In genomic region chr15:63487076-63487757, GRCh38 we compare ENCODE assay signal across 1 cellular context.
TF ChIP-seq lines count a peak whose summit lies in the region.

No MANE protein-coding gene starts in this region.

TF ChIP-seq in HepG2, 621 proteins besides CTCF, POLR2A, EP300 and RAD21 (continued from another document and continues in another):
- TF ChIP-seq HNF1B (CRISPR knock-in tag; IDR thresholded peaks at IDR 0.05), result 0 out of 2 replicates have a peak, but pooled peaks have one; percentile 20
- no peak for TF ChIP-seq ZC3H13 (CRISPR knock-in tag; IDR thresholded peaks at IDR 0.05)
- no peak for TF ChIP-seq THRA (CRISPR knock-in tag; IDR thresholded peaks at IDR 0.05; ENCODE audit: borderline replicate concordance)
- TF ChIP-seq HHEX (CRISPR knock-in tag; IDR thresholded peaks at IDR 0.05), result no peak
- no peak for TF ChIP-seq ZNF407 (CRISPR knock-in tag; IDR thresholded peaks at IDR 0.05; ENCODE audit: not compliant biosample characterization)
- TF ChIP-seq ZSCAN12 (CRISPR knock-in tag; IDR thresholded peaks at IDR 0.05), result peak; percentile 70; the same call in 1 of the 2 replicates
- TF ChIP-seq ZMYM3 (CRISPR knock-in tag; IDR thresholded peaks at IDR 0.05), result peak; percentile 30; the same call in 1 of the 2 replicates
- 0 out of 2 replicates have a peak, but pooled peaks have one; percentile 31 for TF ChIP-seq PHF20 (CRISPR knock-in tag; IDR thresholded peaks at IDR 0.05)
- TF ChIP-seq GATAD1 (CRISPR knock-in tag; IDR thresholded peaks at IDR 0.05), result no peak
- TF ChIP-seq ZNF740 (CRISPR knock-in tag; IDR thresholded peaks at IDR 0.05), result no peak
- TF ChIP-seq NFE2L1 (CRISPR knock-in tag; IDR thresholded peaks at IDR 0.05; ENCODE audit: borderline replicate concordance), result no peak
- TF ChIP-seq TGIF2 (CRISPR knock-in tag; IDR thresholded peaks at IDR 0.05), result 0 out of 2 replicates have a peak, but pooled peaks have one; percentile 30
- 0 out of 2 replicates have a peak, but pooled peaks have one; percentile 41 for TF ChIP-seq KAT8 (CRISPR knock-in tag; IDR thresholded peaks at IDR 0.05)
- 0 out of 2 replicates have a peak, but pooled peaks have one; percentile 25 for TF ChIP-seq ZNF121 (CRISPR knock-in tag; IDR thresholded peaks at IDR 0.05)
- TF ChIP-seq MYC (CRISPR knock-in tag; IDR thresholded peaks at IDR 0.05; ENCODE audit: borderline replicate concordance), result peak; percentile 42; the same call in 1 of the 2 replicates
- peak; percentile 24; the same call in 1 of the 2 replicates for TF ChIP-seq DMAP1 (CRISPR knock-in tag; IDR thresholded peaks at IDR 0.05)
- no peak for TF ChIP-seq SNAI1 (CRISPR knock-in tag; IDR thresholded peaks at IDR 0.05; ENCODE audit: borderline replicate concordance)
- TF ChIP-seq FOSL2 (CRISPR knock-in tag; IDR thresholded peaks at IDR 0.05), result peak; percentile 65
- TF ChIP-seq HMGXB4 (CRISPR knock-in tag; IDR thresholded peaks at IDR 0.05; ENCODE audit: borderline replicate concordance in 1 of 2, low read depth in 1 of 2), result peak; percentile 68 to 90
- TF ChIP-seq ZNF263 (CRISPR knock-in tag; IDR thresholded peaks at IDR 0.05), result 0 out of 2 replicates have a peak, but pooled peaks have one; percentile 35
- no peak for TF ChIP-seq ZXDC (CRISPR knock-in tag; IDR thresholded peaks at IDR 0.05)
- 0 out of 2 replicates have a peak, but pooled peaks have one; percentile 27 for TF ChIP-seq HDAC1 (CRISPR knock-in tag; IDR thresholded peaks at IDR 0.05)
- TF ChIP-seq, protein P1, sequence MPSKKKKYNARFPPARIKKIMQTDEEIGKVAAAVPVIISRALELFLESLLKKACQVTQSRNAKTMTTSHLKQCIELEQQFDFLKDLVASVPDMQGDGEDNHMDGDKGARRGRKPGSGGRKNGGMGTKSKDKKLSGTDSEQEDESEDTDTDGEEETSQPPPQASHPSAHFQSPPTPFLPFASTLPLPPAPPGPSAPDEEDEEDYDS (CRISPR knock-in tag; IDR thresholded peaks at IDR 0.05), result no peak
- TF ChIP-seq, protein P2, sequence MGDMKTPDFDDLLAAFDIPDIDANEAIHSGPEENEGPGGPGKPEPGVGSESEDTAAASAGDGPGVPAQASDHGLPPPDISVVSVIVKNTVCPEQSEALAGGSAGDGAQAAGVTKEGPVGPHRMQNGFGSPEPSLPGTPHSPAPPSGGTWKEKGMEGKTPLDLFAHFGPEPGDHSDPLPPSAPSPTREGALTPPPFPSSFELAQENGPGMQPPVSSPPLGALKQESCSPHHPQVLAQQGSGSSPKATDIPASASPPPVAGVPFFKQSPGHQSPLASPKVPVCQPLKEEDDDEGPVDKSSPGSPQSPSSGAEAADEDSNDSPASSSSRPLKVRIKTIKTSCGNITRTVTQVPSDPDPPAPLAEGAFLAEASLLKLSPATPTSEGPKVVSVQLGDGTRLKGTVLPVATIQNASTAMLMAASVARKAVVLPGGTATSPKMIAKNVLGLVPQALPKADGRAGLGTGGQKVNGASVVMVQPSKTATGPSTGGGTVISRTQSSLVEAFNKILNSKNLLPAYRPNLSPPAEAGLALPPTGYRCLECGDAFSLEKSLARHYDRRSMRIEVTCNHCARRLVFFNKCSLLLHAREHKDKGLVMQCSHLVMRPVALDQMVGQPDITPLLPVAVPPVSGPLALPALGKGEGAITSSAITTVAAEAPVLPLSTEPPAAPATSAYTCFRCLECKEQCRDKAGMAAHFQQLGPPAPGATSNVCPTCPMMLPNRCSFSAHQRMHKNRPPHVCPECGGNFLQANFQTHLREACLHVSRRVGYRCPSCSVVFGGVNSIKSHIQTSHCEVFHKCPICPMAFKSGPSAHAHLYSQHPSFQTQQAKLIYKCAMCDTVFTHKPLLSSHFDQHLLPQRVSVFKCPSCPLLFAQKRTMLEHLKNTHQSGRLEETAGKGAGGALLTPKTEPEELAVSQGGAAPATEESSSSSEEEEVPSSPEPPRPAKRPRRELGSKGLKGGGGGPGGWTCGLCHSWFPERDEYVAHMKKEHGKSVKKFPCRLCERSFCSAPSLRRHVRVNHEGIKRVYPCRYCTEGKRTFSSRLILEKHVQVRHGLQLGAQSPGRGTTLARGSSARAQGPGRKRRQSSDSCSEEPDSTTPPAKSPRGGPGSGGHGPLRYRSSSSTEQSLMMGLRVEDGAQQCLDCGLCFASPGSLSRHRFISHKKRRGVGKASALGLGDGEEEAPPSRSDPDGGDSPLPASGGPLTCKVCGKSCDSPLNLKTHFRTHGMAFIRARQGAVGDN (CRISPR knock-in tag; IDR thresholded peaks at IDR 0.05), result peak; percentile 53
- TF ChIP-seq ETV5 (CRISPR knock-in tag; IDR thresholded peaks at IDR 0.05; ENCODE audit: borderline replicate concordance), result peak; percentile 23; the same call in 1 of the 2 replicates
- peak in 1 of 2 experiments; percentile 53; a peak in 1 of 4 replicates for TF ChIP-seq KLF16 (CRISPR knock-in tag; IDR thresholded peaks at IDR 0.05)
- TF ChIP-seq, protein P3, sequence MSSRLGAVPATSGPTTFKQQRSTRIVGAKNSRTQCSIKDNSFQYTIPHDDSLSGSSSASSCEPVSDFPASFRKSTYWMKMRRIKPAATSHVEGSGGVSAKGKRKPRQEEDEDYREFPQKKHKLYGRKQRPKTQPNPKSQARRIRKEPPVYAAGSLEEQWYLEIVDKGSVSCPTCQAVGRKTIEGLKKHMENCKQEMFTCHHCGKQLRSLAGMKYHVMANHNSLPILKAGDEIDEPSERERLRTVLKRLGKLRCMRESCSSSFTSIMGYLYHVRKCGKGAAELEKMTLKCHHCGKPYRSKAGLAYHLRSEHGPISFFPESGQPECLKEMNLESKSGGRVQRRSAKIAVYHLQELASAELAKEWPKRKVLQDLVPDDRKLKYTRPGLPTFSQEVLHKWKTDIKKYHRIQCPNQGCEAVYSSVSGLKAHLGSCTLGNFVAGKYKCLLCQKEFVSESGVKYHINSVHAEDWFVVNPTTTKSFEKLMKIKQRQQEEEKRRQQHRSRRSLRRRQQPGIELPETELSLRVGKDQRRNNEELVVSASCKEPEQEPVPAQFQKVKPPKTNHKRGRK (CRISPR knock-in tag; IDR thresholded peaks at IDR 0.05), result no peak
- TF ChIP-seq RBM39 (IDR thresholded peaks at IDR 0.05; ENCODE audit: low read depth, low read length, poor library complexity, severe bottlenecking), result no peak
